ENCODE assay signal across 1 cellular context in genomic region chr1:91884459-91885290, GRCh38.
TF ChIP-seq lines count a peak whose summit lies in the region.

No MANE protein-coding gene starts in this region.

TF ChIP-seq in HEK293, 187 proteins besides CTCF, POLR2A, EP300 and RAD21 (continued from another document and continues in another):
- TF ChIP-seq ZNF18 (tag by site-specific recombination; IDR thresholded peaks at IDR 0.05) (peak; percentile 51; the same call in 1 of the 2 replicates), KLF8 (tag by site-specific recombination; IDR thresholded peaks at IDR 0.05) (no peak), ZNF362 (tag by site-specific recombination; IDR thresholded peaks at IDR 0.05) (no peak), ZNF704 (tag by site-specific recombination; IDR thresholded peaks at IDR 0.05) (no peak), ZBTB8A (tag by site-specific recombination; IDR thresholded peaks at IDR 0.05) (no peak), ZNF664 (tag by site-specific recombination; IDR thresholded peaks at IDR 0.05) (peak; percentile 66), ZNF707 (tag by site-specific recombination; IDR thresholded peaks at IDR 0.05) (no peak), ZNF214 (tag by site-specific recombination; IDR thresholded peaks at IDR 0.05; ENCODE audit: borderline replicate concordance) (no peak), EGR2 (tag by site-specific recombination; IDR thresholded peaks at IDR 0.05; ENCODE audit: low read depth) (no peak), ATF2 (tag by site-specific recombination; IDR thresholded peaks at IDR 0.05; ENCODE audit: low read depth) (no peak), INSM2 (tag by site-specific recombination; IDR thresholded peaks at IDR 0.05) (no peak), ZNF624 (tag by site-specific recombination; IDR thresholded peaks at IDR 0.05) (no peak), ZSCAN18 (tag by site-specific recombination; IDR thresholded peaks at IDR 0.05) (no peak), ZNF24 (tag by site-specific recombination; IDR thresholded peaks at IDR 0.05) (no peak), ZBTB44 (tag by site-specific recombination; IDR thresholded peaks at IDR 0.05) (no peak), SCRT2 (tag by site-specific recombination; IDR thresholded peaks at IDR 0.05) (peak; percentile 80), ZNF558 (tag by site-specific recombination; IDR thresholded peaks at IDR 0.05) (no peak), ZBTB6 (tag by site-specific recombination; IDR thresholded peaks at IDR 0.05) (no peak), ZNF660 (tag by site-specific recombination; IDR thresholded peaks at IDR 0.05) (no peak), ELK4 (IDR thresholded peaks at IDR 0.05; ENCODE audit: borderline replicate concordance, low read depth, low read length) (no peak), ZNF311 (tag by site-specific recombination; IDR thresholded peaks at IDR 0.05; ENCODE audit: borderline replicate concordance) (no peak), ZNF792 (tag by site-specific recombination; IDR thresholded peaks at IDR 0.05) (no peak), REST (tag by site-specific recombination; IDR thresholded peaks at IDR 0.05) (no peak), ZNF2 (tag by site-specific recombination; IDR thresholded peaks at IDR 0.05) (peak; percentile 70; the same call in 1 of the 2 replicates), ZNF449 (tag by site-specific recombination; IDR thresholded peaks at IDR 0.05) (no peak), ZNF580 (tag by site-specific recombination; IDR thresholded peaks at IDR 0.05) (no peak), ZNF354C (tag by site-specific recombination; IDR thresholded peaks at IDR 0.05; ENCODE audit: borderline replicate concordance, low read depth) (no peak), ZNF416 (tag by site-specific recombination; IDR thresholded peaks at IDR 0.05) (no peak), GFI1B (tag by site-specific recombination; IDR thresholded peaks at IDR 0.05) (no peak), ZSCAN4 (tag by site-specific recombination; IDR thresholded peaks at IDR 0.05) (0 out of 2 replicates have a peak, but pooled peaks have one; percentile 8), KLF10 (tag by site-specific recombination; IDR thresholded peaks at IDR 0.05) (no peak), OSR2 (tag by site-specific recombination; IDR thresholded peaks at IDR 0.05) (no peak), SALL2 (tag by site-specific recombination; IDR thresholded peaks at IDR 0.05; ENCODE audit: borderline replicate concordance) (no peak)
